ENCODE assay signal across 21 cellular contexts in genomic region chr20:61128701-61129655, GRCh38.
"Had no signal": no experiment of that assay in that cellular context is flagged by ENCODE, and none has a peak within 500 bp of the region (broad histone marks: within the 10 kb centered on the region; RNA-seq: fewer than 3 reads in every experiment).

No MANE protein-coding gene starts in this region.

- H3K27me3 ChIP-seq: body of pancreas, cardiac muscle cell, pancreas had no signal

- H3K27ac ChIP-seq: body of pancreas, cardiac muscle cell, pancreas, prostate gland, skin epidermis, thoracic aorta had no signal

- H3K4me3 ChIP-seq: body of pancreas, cardiac muscle cell, pancreas, prostate gland, skin epidermis, thoracic aorta had no signal

- DNase-seq: activated B cell treated with CpG ODN at 0.5 μM for 24 hours; activated effector memory CD4-positive, alpha-beta T cell treated with Interleukin-2 at 50 U/mL for 16 hours; activated naive CD4-positive, alpha-beta T cell treated with Interleukin-2 at 50 U/mL for 16 hours; anterior cingulate cortex; body of pancreas; hippocampal formation; left cardiac atrium; left ventricle myocardium superior; mammary epithelial cell; midbrain; naive thymus-derived CD4-positive, alpha-beta T cell; nucleus accumbens; pancreas; retina; stimulated activated CD4-positive, alpha-beta T cell treated with anti-CD3 and anti-CD28 coated beads, Interleukin-12 subunit alpha, Interleukin-12 subunit beta, amount 100 ng/mL, for 4 hours; stimulated activated CD4-positive, alpha-beta T cell treated with anti-CD3 and anti-CD28 coated beads, Interleukin-4, amount 100 ng/mL, for 1 hour; trophoblast cell had no signal

- H3K36me3 ChIP-seq: cardiac muscle cell, pancreas, prostate gland, thoracic aorta had no signal

- H3K4me1 ChIP-seq: body of pancreas, pancreas, prostate gland had no signal

- H3K9me3 ChIP-seq: body of pancreas, pancreas, prostate gland, thoracic aorta had no signal
